ENCODE assay signal across 1 cellular context in the genomic region with DNA sequence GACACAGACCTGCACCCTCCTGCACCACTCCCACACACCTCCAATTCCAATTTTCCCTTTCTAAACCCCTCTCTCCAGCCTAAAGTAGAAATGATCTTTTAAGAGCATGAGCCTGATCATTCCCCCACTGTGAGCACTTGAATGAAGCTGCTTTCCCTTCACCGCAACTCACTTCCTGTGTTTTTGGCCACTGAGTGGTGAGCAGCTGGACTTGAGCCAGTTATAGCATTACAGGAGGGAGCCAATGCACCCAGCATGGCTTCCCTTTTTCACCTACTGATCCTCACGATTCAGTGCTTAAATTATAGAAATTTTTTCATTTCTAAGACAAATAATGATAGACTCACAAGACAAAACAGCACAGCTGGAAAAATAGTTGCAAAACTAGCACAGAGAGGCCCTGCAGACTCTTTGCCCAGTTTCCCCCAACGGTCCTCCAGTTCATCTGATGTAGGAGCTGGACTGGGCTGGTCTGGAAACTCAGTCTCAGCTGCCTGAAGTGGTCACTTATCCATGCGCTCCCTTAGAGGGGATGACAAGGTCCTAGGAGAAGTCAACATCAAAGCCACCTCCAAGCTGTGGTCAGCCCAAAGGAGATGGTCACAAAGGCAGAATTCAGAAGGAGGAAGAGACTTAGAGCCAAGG.
TF ChIP-seq lines count a peak whose summit lies in the region.

No MANE protein-coding gene starts in this region.

TF ChIP-seq in HepG2, 621 proteins besides CTCF, POLR2A, EP300 and RAD21:
- no peak for TF ChIP-seq SP1 (IDR thresholded peaks at IDR 0.05)
- TF ChIP-seq SP1 (CRISPR knock-in tag; IDR thresholded peaks at IDR 0.05), result no peak
- TF ChIP-seq ZFY (CRISPR knock-in tag; IDR thresholded peaks at IDR 0.05), result no peak
- no peak for TF ChIP-seq ZNF33A (CRISPR knock-in tag; IDR thresholded peaks at IDR 0.05; ENCODE audit: borderline replicate concordance)
- no peak for TF ChIP-seq CC2D1A (CRISPR knock-in tag; IDR thresholded peaks at IDR 0.05)
- TF ChIP-seq MTF2 (CRISPR knock-in tag; IDR thresholded peaks at IDR 0.05; ENCODE audit: borderline replicate concordance), result no peak
- no peak for TF ChIP-seq ZNF207 (IDR thresholded peaks at IDR 0.05; ENCODE audit: borderline replicate concordance)
- TF ChIP-seq CHCHD3 (CRISPR knock-in tag; IDR thresholded peaks at IDR 0.05), result no peak
- TF ChIP-seq, protein P1, sequence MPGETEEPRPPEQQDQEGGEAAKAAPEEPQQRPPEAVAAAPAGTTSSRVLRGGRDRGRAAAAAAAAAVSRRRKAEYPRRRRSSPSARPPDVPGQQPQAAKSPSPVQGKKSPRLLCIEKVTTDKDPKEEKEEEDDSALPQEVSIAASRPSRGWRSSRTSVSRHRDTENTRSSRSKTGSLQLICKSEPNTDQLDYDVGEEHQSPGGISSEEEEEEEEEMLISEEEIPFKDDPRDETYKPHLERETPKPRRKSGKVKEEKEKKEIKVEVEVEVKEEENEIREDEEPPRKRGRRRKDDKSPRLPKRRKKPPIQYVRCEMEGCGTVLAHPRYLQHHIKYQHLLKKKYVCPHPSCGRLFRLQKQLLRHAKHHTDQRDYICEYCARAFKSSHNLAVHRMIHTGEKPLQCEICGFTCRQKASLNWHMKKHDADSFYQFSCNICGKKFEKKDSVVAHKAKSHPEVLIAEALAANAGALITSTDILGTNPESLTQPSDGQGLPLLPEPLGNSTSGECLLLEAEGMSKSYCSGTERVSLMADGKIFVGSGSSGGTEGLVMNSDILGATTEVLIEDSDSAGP (CRISPR knock-in tag; IDR thresholded peaks at IDR 0.05; ENCODE audit: borderline replicate concordance), result no peak
TF ChIP-seq in HepG2: peak in this region for 0.
